In genomic region chr17:78263736-78264340, GRCh38 we compare ENCODE assay signal across 17 cellular contexts. TPM values are rescaled to one million over a fixed set of nuclear protein-coding genes. Genes with fewer than 3 reads are reported as not detected.
DNase-seq lines count a peak whose midpoint lies in the region; ATAC-seq and TF ChIP-seq lines count a peak whose summit lies in the region.
"Had no signal": no experiment of that assay in that cellular context is flagged by ENCODE, and none has a peak within 500 bp of the region (broad histone marks: within the 10 kb centered on the region; RNA-seq: fewer than 3 reads in every experiment).

No MANE protein-coding gene starts in this region.

- H3K4me3 ChIP-seq in esophagus squamous epithelium (no peak overlapping the region), osteoblast (ENCODE audit: insufficient read depth, low read length) (no peak overlapping the region)

- no peak overlapping the region for H2BK120ac ChIP-seq in H9 (ENCODE audit: low read depth, low read length, poor library complexity, severe bottlenecking)

- no peaks in the 10 kb centered on the region for H3K79me1 ChIP-seq in H9 (ENCODE audit: insufficient read depth, low read depth, low read length, poor library complexity, severe bottlenecking)

- no peak for ATAC-seq in CD4-positive, alpha-beta T cell (ENCODE audit: poor library complexity)
- no peak for ATAC-seq in esophagus mucosa
- no peak for ATAC-seq in GM19328 (IDR thresholded peaks at IDR 0.05; ENCODE audit: unreplicated experiment)

- H3T11ph ChIP-seq in H9 (ENCODE audit: low read length) = no peak overlapping the region

- TF ChIP-seq POLR2A in esophagus squamous epithelium (IDR thresholded peaks at IDR 0.05) = no peak

- no peak overlapping the region for H4K91ac ChIP-seq in H9 (ENCODE audit: insufficient read length, low read depth, low read length)

- H4K5ac ChIP-seq in H9 (ENCODE audit: insufficient read length, low read depth, low read length) = no peak overlapping the region

- H2BK20ac ChIP-seq in H9 (ENCODE audit: low read depth, low read length, poor library complexity, severe bottlenecking) = no peak overlapping the region

- H3K23me2 ChIP-seq in H9 (ENCODE audit: insufficient read length, low read depth, low read length, poor library complexity, severe bottlenecking) = no peaks in the 10 kb centered on the region

- CTCF ChIA-PET in CD4-positive, alpha-beta T cell (lab: Charles Lee) = interaction anchor here (1.9 kb wide), 1 partner anchor 12 kb away, joined by 12 read pairs; no protein-coding TSS in a partner anchor

- intact Hi-C loops in CD4-positive, alpha-beta T cell (cut with DNase I, micrococcal nuclease) = no loop called here
- intact Hi-C loops in esophagus squamous epithelium (cut with DNase I) = no loop called here

- H4K20me1 ChIP-seq in H9 (ENCODE audit: control insufficient read depth, insufficient read depth, insufficient read length) = no peaks in the 10 kb centered on the region
- H4K20me1 ChIP-seq in osteoblast (ENCODE audit: insufficient read depth, low read length) = no peaks in the 10 kb centered on the region

- H3K4ac ChIP-seq in H9 (ENCODE audit: low read depth, low read length) = no peak overlapping the region

- H3K36me3 ChIP-seq in esophagus squamous epithelium (no peaks in the 10 kb centered on the region), osteoblast (ENCODE audit: insufficient read depth, low read length) (no peaks in the 10 kb centered on the region)

- no peak for DNase-seq in CD4-positive, alpha-beta T cell
- DNase-seq in H9 (no peak), esophagus squamous epithelium (lab: John Stamatoyannopoulos, UW) (no peak), osteoblast (ENCODE audit: insufficient read length, low spot score, missing footprints) (peak; percentile 60), GM19240 (ENCODE audit: insufficient read length, low spot score) (no peak), NCI-H510A (lab: John Stamatoyannopoulos, UW) (no peak)
- DNase-seq: activated CD8-positive, alpha-beta memory T cell treated with anti-CD3 and anti-CD28 coated beads, Interleukin-2, amount 50 U/mL, for 4 hours; amniotic stem cell; NCI-H2029; NCI-H748 treated with DMSO at 0.1 percent for 48 hours; stimulated activated CD4-positive, alpha-beta T cell treated with anti-CD3 and anti-CD28 coated beads, Interleukin-4, amount 100 ng/mL, for 1 hour had no signal

- H3K79me2 ChIP-seq in H9 (ENCODE audit: insufficient read depth, low read length) (no peaks in the 10 kb centered on the region), osteoblast (ENCODE audit: insufficient read depth, low read length) (no peaks in the 10 kb centered on the region)

- peak overlapping the region; percentile 47 for H3K27ac ChIP-seq in CD4-positive, alpha-beta T cell (ENCODE audit: low read depth, low read length)
- H3K27ac ChIP-seq in H9 (ENCODE audit: insufficient read length, low read depth, low read length) (no peak overlapping the region), esophagus squamous epithelium (peak overlapping the region in 3 of 4 donors; percentile 32 to 75 (median 65)), osteoblast (ENCODE audit: low read depth, low read length) (no peak overlapping the region)
- H3K27ac ChIP-seq: C4-2B had no signal

- no peaks in the 10 kb centered on the region for H3K27me3 Mint-ChIP-seq in CD4-positive, alpha-beta T cell
- H3K27me3 Mint-ChIP-seq in H9 (ENCODE audit: low read depth) = peaks cover 3% of the 10 kb centered on the region

- TF ChIP-seq CTCF in CD4-positive, alpha-beta T cell (IDR thresholded peaks at IDR 0.05) = no peak
- TF ChIP-seq CTCF in H9 (conservative IDR thresholded peaks at IDR 0.05) = no peak
- TF ChIP-seq CTCF in esophagus squamous epithelium (IDR thresholded peaks at IDR 0.05) = no peak
- no peak for TF ChIP-seq CTCF in osteoblast (IDR thresholded peaks at IDR 0.05; ENCODE audit: extremely low read depth, low read depth, low read length)

- no peak overlapping the region for H3K14ac ChIP-seq in H9 (ENCODE audit: insufficient read depth, low read length)

- no peak overlapping the region for H4K8ac ChIP-seq in H9 (replicated peaks; ENCODE audit: insufficient read length, low read depth, low read length)

- no peak overlapping the region for H3K23ac ChIP-seq in H9 (ENCODE audit: insufficient read length, low read depth, low read length)

- no peak overlapping the region for H3K9ac ChIP-seq in H9 (ENCODE audit: extremely low read depth, insufficient read length, low read length)

- no peaks in the 10 kb centered on the region for H3K9me3 Mint-ChIP-seq in CD4-positive, alpha-beta T cell
- no peaks in the 10 kb centered on the region for H3K9me3 Mint-ChIP-seq in H9

- H3K4me1 ChIP-seq in H9 (ENCODE audit: insufficient read depth, low read length) (peaks cover 2% of the 10 kb centered on the region; the same call in 1 of the 2 replicates), esophagus squamous epithelium (peaks cover 11 to 46% (median 12%) of the 10 kb centered on the region in 3 donors), osteoblast (ENCODE audit: insufficient read depth, low read length) (no peaks in the 10 kb centered on the region)

- H2BK15ac ChIP-seq in H9 (ENCODE audit: low read depth, low read length) = 0 out of 2 replicates have a peak overlapping the region, but pooled peaks have one; percentile 71

- peaks cover 45% of the 10 kb centered on the region for H3K4me1 Mint-ChIP-seq in CD4-positive, alpha-beta T cell (ENCODE audit: low read depth)
- peaks cover 23 to 34% of the 10 kb centered on the region in 2 experiments for H3K4me1 Mint-ChIP-seq in H9

- H3K4me3 Mint-ChIP-seq in CD4-positive, alpha-beta T cell = no peak overlapping the region
- peak overlapping the region in 1 of 2 experiments; percentile 34; a peak in 1 of 5 replicates for H3K4me3 Mint-ChIP-seq in H9

- H3K56ac ChIP-seq in H9 (ENCODE audit: insufficient read length, low read depth, low read length) = no peak overlapping the region

- H2BK5ac ChIP-seq in H9 (ENCODE audit: insufficient read length, low read length) = no peak overlapping the region

- WGBS in H9 (ENCODE audit: extremely low coverage, insufficient read length, low lambda C conversion rate) = no CpG with 5 or more reads among the region's 9 CpGs
- WGBS in esophagus squamous epithelium, 2 donors = 88 to 96% methylated on average over 4 to 7 of the region's 9 CpGs

- H3K18ac ChIP-seq in H9 (ENCODE audit: insufficient read length, low read depth, low read length) = no peak overlapping the region

- H2AK5ac ChIP-seq in H9 (ENCODE audit: insufficient read length, low read length) = no peak overlapping the region

- H3K4me2 ChIP-seq in H9 (ENCODE audit: insufficient read depth, insufficient read length, low read length) = no peak overlapping the region
- H3K4me2 ChIP-seq in osteoblast (ENCODE audit: insufficient read depth, low read length) = no peak overlapping the region

- H3K27me3 ChIP-seq in CD4-positive, alpha-beta T cell (ENCODE audit: control insufficient read depth, insufficient read depth, low read length) = no peaks in the 10 kb centered on the region
- H3K27me3 ChIP-seq in H9 (ENCODE audit: insufficient read depth, low read length) = no peaks in the 10 kb centered on the region; the same call in 1 of the 2 replicates
- H3K27me3 ChIP-seq in esophagus squamous epithelium = peaks cover 0 to 30% (median 0%) of the 10 kb centered on the region in 4 donors
- peaks cover 9% of the 10 kb centered on the region for H3K27me3 ChIP-seq in osteoblast (ENCODE audit: insufficient read depth, low read length)

- H2BK12ac ChIP-seq in H9 (ENCODE audit: insufficient read length, low read depth, low read length) = no peak overlapping the region

- no peak overlapping the region for H2AFZ ChIP-seq in H9 (ENCODE audit: low read length)
- H2AFZ ChIP-seq in osteoblast (ENCODE audit: low read length) = no peak overlapping the region

- H3K36me3 Mint-ChIP-seq in CD4-positive, alpha-beta T cell (ENCODE audit: low read depth) = no peaks in the 10 kb centered on the region
- H3K36me3 Mint-ChIP-seq in H9 (ENCODE audit: insufficient read depth in 1 of 3, low read depth in 3 of 3) = no peaks in the 10 kb centered on the region

- peak overlapping the region; percentile 98 for H3K27ac Mint-ChIP-seq in CD4-positive, alpha-beta T cell
- peak overlapping the region in 1 of 3 experiments; percentile 55; a peak in 2 of 7 replicates for H3K27ac Mint-ChIP-seq in H9

- H3K9me3 ChIP-seq in CD4-positive, alpha-beta T cell (ENCODE audit: control insufficient read depth, low read length) = no peaks in the 10 kb centered on the region
- H3K9me3 ChIP-seq in H9 (ENCODE audit: control insufficient read depth, low read depth, low read length) (no peaks in the 10 kb centered on the region), esophagus squamous epithelium (no peaks in the 10 kb centered on the region), osteoblast (ENCODE audit: low read depth, low read length) (no peaks in the 10 kb centered on the region)

- POLR2A ChIA-PET in CD4-positive, alpha-beta T cell (lab: Charles Lee) = interaction anchor here (0.6 to 2.8 kb wide), 5 partner anchors 9 to 148 kb away, joined by 3 to 20 read pairs (median 8); no protein-coding TSS in a partner anchor

RNA-seq across cellular contexts. Expression of gene TMEM235, which starts 32.4 kb away (rescaled TPM):
- not detected for total RNA-seq in CD4-positive, alpha-beta T cell
- 0.13 and 0.28 TPM in 2 replicates for total RNA-seq in H9 (2021)
- total RNA-seq in esophagus squamous epithelium = under 1 TPM in 1 of 4 donors, not detected in 3; 0.26 TPM
- total RNA-seq in osteoblast = not detected in 2 replicates
- not detected for total RNA-seq in esophagus mucosa
- total RNA-seq: G401, H4, mononuclear cell had no signal

RNA-seq across cellular contexts. Expression of gene BIRC5, which starts 49.8 kb away (rescaled TPM):
- under 1 TPM; 0.39 to 0.41 TPM for total RNA-seq in CD4-positive, alpha-beta T cell
- total RNA-seq in H9 (2021) (97.8 and 104 TPM in 2 replicates), esophagus squamous epithelium (10 to 100 TPM in 2 of 4 donors, 1 to 10 TPM in 2; 6.6 to 33.6 (median 21.0) TPM), osteoblast (8.0 and 11.5 TPM in 2 replicates), esophagus mucosa (28.5 TPM)

Comparison
In these comparisons a context has a peak if more than half of its experiments do, and no peak if none do; other contexts are left out.
1. H3K27ac ChIP-seq: peak in CD4-positive, alpha-beta T cell (single experiment) and esophagus squamous epithelium (3 of 4); none in H9 (single experiment) and osteoblast (single experiment).